2 cellular contexts compared by ENCODE assay signal in genomic region chr3:177441813-177442646, GRCh38.
TF ChIP-seq lines count a peak whose summit lies in the region.

No MANE protein-coding gene starts in this region.

TF ChIP-seq in GM12878, 131 proteins besides CTCF, POLR2A, EP300 and RAD21 (continued from another document and continues in another):
- no peak for TF ChIP-seq NR2C1 (IDR thresholded peaks at IDR 0.05)
- no peak for TF ChIP-seq RCOR1 (conservative IDR thresholded peaks at IDR 0.05; ENCODE audit: low read depth, low read length)
- TF ChIP-seq BCLAF1 (IDR thresholded peaks at IDR 0.05): no peak
- TF ChIP-seq SIN3A (IDR thresholded peaks at IDR 0.05; ENCODE audit: low read depth, low read length): no peak
- TF ChIP-seq IRF5 (IDR thresholded peaks at IDR 0.05; ENCODE audit: borderline replicate concordance): no peak
- TF ChIP-seq IKZF1 (conservative IDR thresholded peaks at IDR 0.05): 0 out of 2 replicates have a peak, but pooled peaks have one; percentile 39
- no peak for TF ChIP-seq HDAC6 (IDR thresholded peaks at IDR 0.05; ENCODE audit: unreplicated experiment)
- TF ChIP-seq HCFC1 (IDR thresholded peaks at IDR 0.05; ENCODE audit: low read length): no peak
- TF ChIP-seq ASH2L (IDR thresholded peaks at IDR 0.05; ENCODE audit: borderline replicate concordance, low read depth): no peak
- no peak for TF ChIP-seq NR2C2 (IDR thresholded peaks at IDR 0.05; ENCODE audit: borderline replicate concordance, control insufficient read depth, insufficient read length, low read depth)
- TF ChIP-seq JUNB (IDR thresholded peaks at IDR 0.05): no peak
- TF ChIP-seq ZBTB4 (CRISPR knock-in tag; IDR thresholded peaks at IDR 0.05): no peak
- TF ChIP-seq PML (IDR thresholded peaks at IDR 0.05; ENCODE audit: low read length): no peak
- no peak for TF ChIP-seq PRDM15 (CRISPR knock-in tag; IDR thresholded peaks at IDR 0.05)
- no peak for TF ChIP-seq SMAD5 (IDR thresholded peaks at IDR 0.05; ENCODE audit: low read depth)
- TF ChIP-seq MXI1 (IDR thresholded peaks at IDR 0.05; ENCODE audit: low read depth, low read length): no peak
- no peak for TF ChIP-seq ZNF274 (IDR thresholded peaks at IDR 0.05; ENCODE audit: insufficient read depth, insufficient read length)
- TF ChIP-seq FOXM1 (IDR thresholded peaks at IDR 0.05; ENCODE audit: low read depth, low read length): peak; percentile 38; the same call in 1 of the 2 replicates

TF ChIP-seq in WTC11, 78 proteins besides CTCF, POLR2A, EP300 and RAD21 (continued from another document):
- no peak for TF ChIP-seq E2F5 (CRISPR knock-in tag; IDR thresholded peaks at IDR 0.05)
